7 cellular contexts compared by ENCODE assay signal in genomic region chr10:87503892-87504291, GRCh38. TPM values are rescaled to one million over a fixed set of nuclear protein-coding genes. Genes with fewer than 3 reads are reported as not detected.
DNase-seq lines count a peak whose midpoint lies in the region; ATAC-seq, FAIRE-seq and TF ChIP-seq lines count a peak whose summit lies in the region.

No MANE protein-coding gene starts in this region.

- H3K4me2 ChIP-seq in GM23338: peak overlapping the region; percentile 76

- H3K9me2 ChIP-seq in GM23338 (ENCODE audit: insufficient read depth): no peaks in the 10 kb centered on the region

- peaks cover 12% of the 10 kb centered on the region for H3K4me1 ChIP-seq in GM23338 (ENCODE audit: insufficient read depth)
- peaks cover 0 to 3% of the 10 kb centered on the region in 2 donors for H3K4me1 ChIP-seq in small intestine (ENCODE audit: control insufficient read depth in 2 of 2, insufficient read depth in 1 of 2, low read depth in 1 of 2, low read length in 1 of 2)
- H3K4me1 ChIP-seq in body of pancreas: peaks cover 42% of the 10 kb centered on the region

- peaks cover 16% of the 10 kb centered on the region for H3K4me1 Mint-ChIP-seq in GM23338
- H3K4me1 Mint-ChIP-seq in T-helper 17 cell: peaks cover 13% of the 10 kb centered on the region

- H3K4me3 ChIP-seq in GM23338: peak overlapping the region; percentile 83
- H3K4me3 ChIP-seq in fibroblast of villous mesenchyme (ENCODE audit: low read depth, low read length): peak overlapping the region; percentile 95
- no peak overlapping the region for H3K4me3 ChIP-seq in small intestine (ENCODE audit: low read depth in 1 of 2, low read length in 2 of 2)
- no peak overlapping the region for H3K4me3 ChIP-seq in body of pancreas

- peaks cover 3% of the 10 kb centered on the region for H3K27me3 Mint-ChIP-seq in GM23338 (ENCODE audit: insufficient read depth, low read depth, poor library complexity)
- peaks cover 7% of the 10 kb centered on the region for H3K27me3 Mint-ChIP-seq in T-helper 17 cell

- TF ChIP-seq POLR2A in body of pancreas (IDR thresholded peaks at IDR 0.05): no peak

- peaks cover 29% of the 10 kb centered on the region for H3K79me2 ChIP-seq in GM23338 (replicated peaks; ENCODE audit: insufficient read depth)

- H3K27me3 ChIP-seq in GM23338 (ENCODE audit: insufficient read depth): no peaks in the 10 kb centered on the region
- no peaks in the 10 kb centered on the region for H3K27me3 ChIP-seq in small intestine (ENCODE audit: control insufficient read depth in 2 of 2, insufficient read depth in 2 of 2, low read length in 2 of 2)
- H3K27me3 ChIP-seq in body of pancreas: no peaks in the 10 kb centered on the region

- no peaks in the 10 kb centered on the region for H3K36me3 ChIP-seq in GM23338 (ENCODE audit: insufficient read depth)
- H3K36me3 ChIP-seq in small intestine (ENCODE audit: control insufficient read depth in 2 of 2, insufficient read depth in 2 of 2, low read length in 2 of 2): no peaks in the 10 kb centered on the region
- no peaks in the 10 kb centered on the region for H3K36me3 ChIP-seq in body of pancreas (replicated peaks in 1 of 2; ENCODE audit: insufficient read depth in 1 of 2, low read depth in 2 of 2)

- 18 to 58% (median 45%) methylated on average over 6 of the region's 6 CpGs for WGBS in small intestine, 3 donors
- WGBS in body of pancreas, 2 donors: 65 to 70% methylated on average over 6 of the region's 6 CpGs

- FAIRE-seq in small intestine (lab: Jason Lieb, UNC): no peak

- no peaks in the 10 kb centered on the region for H3K9me3 Mint-ChIP-seq in GM23338

- H3F3A ChIP-seq in GM23338 (replicated peaks; ENCODE audit: low read depth): 0 out of 2 replicates have a peak, but pooled peaks cover 6% of the 10 kb centered on the region

- peak overlapping the region; percentile 85 for H3K27ac ChIP-seq in GM23338 (ENCODE audit: low read depth)
- H3K27ac ChIP-seq in small intestine (ENCODE audit: low read depth in 1 of 2, low read length in 1 of 2): peak overlapping the region in 1 of 2 donors; percentile 90
- H3K27ac ChIP-seq in body of pancreas: peak overlapping the region in 1 of 4 donors; percentile 81

- H3K4me3 Mint-ChIP-seq in GM23338 (peak overlapping the region; percentile 85), T-helper 17 cell (peak overlapping the region; percentile 93)

- H4K20me1 ChIP-seq in GM23338 (replicated peaks; ENCODE audit: insufficient read depth): no peaks in the 10 kb centered on the region

- no peaks in the 10 kb centered on the region for H3K9me3 ChIP-seq in T-helper 17 cell (ENCODE audit: control insufficient read depth, low read length, poor library complexity, severe bottlenecking)
- no peaks in the 10 kb centered on the region for H3K9me3 ChIP-seq in small intestine (ENCODE audit: control insufficient read depth, low read depth)
- no peaks in the 10 kb centered on the region for H3K9me3 ChIP-seq in body of pancreas

- H3K27ac Mint-ChIP-seq in GM23338 (peak overlapping the region; percentile 83; the same call in 1 of the 2 replicates), T-helper 17 cell (peak overlapping the region; percentile 88)

- TF ChIP-seq CTCF in GM23338 (conservative IDR thresholded peaks at IDR 0.05; ENCODE audit: low read depth in 2 of 2) (no peak), fibroblast of villous mesenchyme (IDR thresholded peaks at IDR 0.05; ENCODE audit: insufficient read depth, low read depth, low read length) (no peak), body of pancreas (IDR thresholded peaks at IDR 0.05) (no peak)

- peak; percentile 10 for DNase-seq in GM23338 (ENCODE audit: low spot score)
- no peak for DNase-seq in T-helper 17 cell
- DNase-seq in fibroblast of villous mesenchyme (ENCODE audit: low read depth): peak; percentile 47
- peak; percentile 12 for DNase-seq in small intestine
- no peak for DNase-seq in cerebellar nuclear complex (lab: John Stamatoyannopoulos, UW)
- DNase-seq in body of pancreas: no peak

- intact Hi-C loops in body of pancreas (cut with DNase I): no loop called here

- ATAC-seq in GM23338 (no peak), T-helper 17 cell (no peak), GM19328 (IDR thresholded peaks at IDR 0.05; ENCODE audit: unreplicated experiment) (no peak), body of pancreas (no peak)

- peaks cover 5% of the 10 kb centered on the region for H3K36me3 Mint-ChIP-seq in GM23338 (ENCODE audit: low read depth)
- peaks cover 3% of the 10 kb centered on the region for H3K36me3 Mint-ChIP-seq in T-helper 17 cell (ENCODE audit: low read depth)

- H2AFZ ChIP-seq in GM23338: peak overlapping the region; percentile 95

TF ChIP-seq in GM23338, 12 proteins besides CTCF, POLR2A, EP300 and RAD21:
- no peak for TF ChIP-seq CREB1 (CRISPR knock-in tag; IDR thresholded peaks at IDR 0.05; ENCODE audit: low read depth)

RNA-seq across cellular contexts. Expression of gene MINPP1, which starts 0.8 kb away (rescaled TPM):
- total RNA-seq in GM23338 (2014; rRNA removed; shearing (Covaris generic)): 39.3 and 43.0 TPM in 2 replicates
- polyA plus RNA-seq in GM23338 (2016; fragmentation: Nextera tagmentation; extraction: Ambion mirVana): 27.0 TPM in 2 replicates
- total RNA-seq in T-helper 17 cell: 1 to 10 TPM; 2.2 to 2.3 TPM
- total RNA-seq in fibroblast of villous mesenchyme: 30.0 and 52.7 TPM in 2 replicates
- 10 to 100 TPM; 11.2 to 27.6 (median 15.1) TPM for polyA plus RNA-seq in small intestine
- total RNA-seq in body of pancreas: 10 to 100 TPM in 1 of 2 donors, 1 to 10 TPM in 1; 8.9 to 18.9 TPM

Comparison
In these comparisons a context has a peak if more than half of its experiments do, and no peak if none do; other contexts are left out.
1. DNase-seq: peak in GM23338 (single experiment), fibroblast of villous mesenchyme (single experiment) and small intestine (single experiment); none in T-helper 17 cell (0 of 3), cerebellar nuclear complex (0 of 2) and body of pancreas (0 of 4).
2. H3K4me3 ChIP-seq: peak in GM23338 (single experiment) and fibroblast of villous mesenchyme (single experiment); none in small intestine (0 of 2) and body of pancreas (0 of 2).